20 cellular contexts compared by ENCODE assay signal in the genomic region with DNA sequence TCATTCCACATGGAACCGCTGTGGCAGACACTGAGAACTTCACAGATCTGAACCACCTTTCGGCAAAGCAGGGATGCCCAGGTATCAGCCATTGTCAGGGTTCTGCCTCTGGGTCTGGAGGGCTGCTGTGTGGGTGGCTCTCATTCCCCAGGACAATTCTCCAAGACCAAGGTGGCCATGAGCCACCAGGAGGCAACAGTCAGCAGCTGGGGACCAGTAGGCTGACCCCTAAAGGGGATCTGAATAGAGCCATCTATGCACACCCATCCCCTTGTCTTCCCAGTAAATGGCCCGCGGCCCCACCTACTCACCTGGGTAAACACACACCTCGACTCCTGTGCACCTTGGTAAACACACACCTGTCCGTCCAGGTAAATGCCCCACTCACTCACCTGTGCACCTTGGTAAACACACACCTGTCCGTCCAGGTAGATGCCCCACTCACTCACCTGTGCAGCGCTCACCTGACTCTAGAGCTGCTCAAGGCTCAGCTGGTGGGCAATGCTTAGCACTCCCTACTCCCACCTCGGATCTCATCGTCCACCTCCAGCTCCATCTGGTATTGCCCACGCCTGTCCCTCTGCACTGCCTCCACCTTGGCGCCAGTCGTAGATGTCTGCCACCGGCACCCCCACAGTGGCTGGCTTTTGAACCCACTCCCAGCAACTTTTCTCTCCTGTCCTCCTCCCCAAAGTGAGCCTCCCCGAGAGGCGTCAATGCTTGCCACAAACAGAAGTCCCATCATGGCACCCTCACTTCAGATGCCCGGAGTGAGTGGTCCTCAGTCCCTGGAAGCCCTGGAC. TPM values are rescaled to one million over a fixed set of nuclear protein-coding genes. Genes with fewer than 3 reads are reported as not detected.
DNase-seq lines count a peak whose midpoint lies in the region; ATAC-seq and TF ChIP-seq lines count a peak whose summit lies in the region.
"Had no signal": no experiment of that assay in that cellular context is flagged by ENCODE, and none has a peak within 500 bp of the region (broad histone marks: within the 10 kb centered on the region; RNA-seq: fewer than 3 reads in every experiment).

No MANE protein-coding gene starts in this region.

- H3K4me3 Mint-ChIP-seq in CD8-positive, alpha-beta memory T cell: peak overlapping the region in 4 of 7 donors; percentile 3 to 61 (median 50)
- H3K4me3 Mint-ChIP-seq in naive thymus-derived CD4-positive, alpha-beta T cell: peak overlapping the region in 7 of 10 donors; percentile 23 to 98 (median 51)
- H3K4me3 Mint-ChIP-seq: dendritic cell treated with granulocyte-macrophage colony-stimulating factor and Interleukin-4, amounts not matched to agents 40 ng/mL and 50 ng/mL, for 4 days had no signal

- in situ Hi-C loops in GM23248 (cut with MboI): no loop called here

- intact Hi-C loops in naive thymus-derived CD4-positive, alpha-beta T cell (cut with micrococcal nuclease): no loop called here
- intact Hi-C loops in colonic mucosa (cut with DNase I): no loop called here

- no peaks in the 10 kb centered on the region for H3F3A ChIP-seq in GM23248 (ENCODE audit: insufficient read depth)

- ATAC-seq in naive thymus-derived CD4-positive, alpha-beta T cell: no peak
- no peak for ATAC-seq in HG03280 (IDR thresholded peaks at IDR 0.05; ENCODE audit: unreplicated experiment)
- ATAC-seq: heart right ventricle; stimulated activated naive CD8-positive, alpha-beta T cell treated with anti-CD3 and anti-CD28 coated beads, Interleukin-15, amount 100 ng/mL, for 72 hours had no signal

- H2AFZ ChIP-seq in GM23248: no peak overlapping the region

- H3K4me1 ChIP-seq in CD8-positive, alpha-beta memory T cell (ENCODE audit: insufficient read depth, low read length): peaks cover 33% of the 10 kb centered on the region
- H3K4me1 ChIP-seq in naive thymus-derived CD4-positive, alpha-beta T cell (ENCODE audit: control insufficient read depth in 2 of 2, insufficient read depth in 2 of 2, low read length in 2 of 2): peaks cover 11 to 22% of the 10 kb centered on the region in 2 donors
- H3K4me1 ChIP-seq in colonic mucosa (peaks cover 29% of the 10 kb centered on the region), GM23248 (ENCODE audit: insufficient read depth) (peaks cover 6% of the 10 kb centered on the region; the same call in 1 of the 2 replicates)

- POLR2A ChIA-PET in CD8-positive, alpha-beta memory T cell (lab: Charles Lee): no interaction called here
- POLR2A ChIA-PET in HEK293T (lab: Yijun Ruan, JAX): interaction anchor here (0.9 kb wide), 1 partner anchor 24 kb away, joined by 8 read pairs; a partner anchor contains a TSS
- POLR2A ChIA-PET in naive thymus-derived CD4-positive, alpha-beta T cell (lab: Charles Lee): interaction anchor here (1.2 kb wide), 1 partner anchor 10 kb away, joined by 3 read pairs; a partner anchor contains a TSS

- peak; percentile 45 for TF ChIP-seq CTCF in WERI-Rb-1 (IDR thresholded peaks at IDR 0.05; ENCODE audit: low read depth, low read length)
- no peak for TF ChIP-seq CTCF in colonic mucosa (IDR thresholded peaks at IDR 0.05)

- H3K36me3 Mint-ChIP-seq in CD8-positive, alpha-beta memory T cell: peaks cover 0 to 11% (median 4%) of the 10 kb centered on the region in 3 donors
- no peaks in the 10 kb centered on the region for H3K36me3 Mint-ChIP-seq in naive thymus-derived CD4-positive, alpha-beta T cell

- no peaks in the 10 kb centered on the region for H4K20me1 ChIP-seq in GM23248 (ENCODE audit: insufficient read depth)

- H3K4me3 ChIP-seq in CD8-positive, alpha-beta memory T cell (ENCODE audit: low read length): no peak overlapping the region
- no peak overlapping the region for H3K4me3 ChIP-seq in WERI-Rb-1 (ENCODE audit: low read depth, low read length)
- H3K4me3 ChIP-seq in naive thymus-derived CD4-positive, alpha-beta T cell (ENCODE audit: low read length): no peak overlapping the region
- H3K4me3 ChIP-seq in colonic mucosa: no peak overlapping the region
- H3K4me3 ChIP-seq in GM23248: no peak overlapping the region
- H3K4me3 ChIP-seq: prostate gland had no signal

- no peak for DNase-seq in CD8-positive, alpha-beta memory T cell
- DNase-seq in HEK293T (ENCODE audit: extremely low spot score): no peak
- no peak for DNase-seq in WERI-Rb-1
- no peak for DNase-seq in naive thymus-derived CD4-positive, alpha-beta T cell
- DNase-seq in colonic mucosa: no peak
- DNase-seq in GM23248: no peak
- DNase-seq: activated CD4-positive, alpha-beta T cell treated with anti-CD3 and anti-CD28 coated beads, Interleukin-2, amount 10 ng/mL, durations not matched to agents 7 days and 5 days; anterior cingulate cortex; heart right ventricle; Karpas-422; NCI-H2029; NCI-H526 treated with DMSO at 0.1 percent for 48 hours; stimulated activated CD4-positive, alpha-beta T cell treated with anti-CD3 and anti-CD28 coated beads, Interleukin-12 subunit alpha, Interleukin-12 subunit beta, amount 100 ng/mL, for 4 hours; stimulated activated naive CD8-positive, alpha-beta T cell treated with anti-CD3 and anti-CD28 coated beads, Interleukin-15, amount 100 ng/mL, for 72 hours; T-helper 9 cell had no signal

- H3K9me3 Mint-ChIP-seq in CD8-positive, alpha-beta memory T cell: peaks cover 0 to 5% (median 0%) of the 10 kb centered on the region in 5 donors
- H3K9me3 Mint-ChIP-seq in naive thymus-derived CD4-positive, alpha-beta T cell: peaks cover 0 to 7% (median 1%) of the 10 kb centered on the region in 11 donors
- H3K9me3 Mint-ChIP-seq: activated CD4-positive, alpha-beta T cell treated with anti-CD3 and anti-CD28 coated beads, Interleukin-2, amount 10 ng/mL, durations not matched to agents 7 days and 5 days; dendritic cell treated with granulocyte-macrophage colony-stimulating factor and Interleukin-4, amounts not matched to agents 40 ng/mL and 50 ng/mL, for 4 days; stimulated activated naive CD8-positive, alpha-beta T cell treated with anti-CD3 and anti-CD28 coated beads, Interleukin-15, amount 100 ng/mL, for 72 hours had no signal

- peaks cover 26% of the 10 kb centered on the region for H3K27me3 ChIP-seq in CD8-positive, alpha-beta memory T cell (ENCODE audit: insufficient read depth, low read length, poor library complexity, severe bottlenecking)
- H3K27me3 ChIP-seq in WERI-Rb-1 (ENCODE audit: insufficient read depth, low read depth, severe bottlenecking): peaks cover 52% of the 10 kb centered on the region
- peaks cover 5 to 23% of the 10 kb centered on the region in 2 donors for H3K27me3 ChIP-seq in naive thymus-derived CD4-positive, alpha-beta T cell (ENCODE audit: control insufficient read depth in 2 of 2, insufficient read depth in 2 of 2, low read length in 2 of 2)
- H3K27me3 ChIP-seq in colonic mucosa: peaks cover 23% of the 10 kb centered on the region
- peaks cover 26% of the 10 kb centered on the region for H3K27me3 ChIP-seq in GM23248 (replicated peaks; ENCODE audit: insufficient read depth)

- WGBS in GM23248 (ENCODE audit: low coverage in 1 of 2, low lambda C conversion rate in 2 of 2, missing lambda C conversion rate in 2 of 2), 2 experiments: 77 to 80% methylated on average over 17 of the region's 17 CpGs

- peaks cover 17% of the 10 kb centered on the region for H3K79me2 ChIP-seq in GM23248 (ENCODE audit: insufficient read depth)

- H3K27ac ChIP-seq in CD8-positive, alpha-beta memory T cell (ENCODE audit: low read depth, low read length): no peak overlapping the region
- H3K27ac ChIP-seq in WERI-Rb-1 (no peak overlapping the region), colonic mucosa (no peak overlapping the region), GM23248 (no peak overlapping the region)
- H3K27ac ChIP-seq in naive thymus-derived CD4-positive, alpha-beta T cell (ENCODE audit: low read depth, low read length): no peak overlapping the region
- H3K27ac ChIP-seq: heart right ventricle, HL-60, prostate gland had no signal

- no peaks in the 10 kb centered on the region for H3K9me3 ChIP-seq in CD8-positive, alpha-beta memory T cell (ENCODE audit: low read length)
- H3K9me3 ChIP-seq in WERI-Rb-1 (ENCODE audit: severe bottlenecking) (peaks cover 9% of the 10 kb centered on the region), colonic mucosa (no peaks in the 10 kb centered on the region), GM23248 (ENCODE audit: low read depth) (no peaks in the 10 kb centered on the region)
- H3K9me3 ChIP-seq in naive thymus-derived CD4-positive, alpha-beta T cell (ENCODE audit: control insufficient read depth in 2 of 3, low read length in 3 of 3): no peaks in the 10 kb centered on the region
- H3K9me3 ChIP-seq: prostate gland had no signal

- peaks cover 19 to 42% (median 21%) of the 10 kb centered on the region in 3 donors for H3K4me1 Mint-ChIP-seq in CD8-positive, alpha-beta memory T cell
- H3K4me1 Mint-ChIP-seq in naive thymus-derived CD4-positive, alpha-beta T cell: peaks cover 24 to 35% (median 28%) of the 10 kb centered on the region in 7 donors

- H3K9ac ChIP-seq in colonic mucosa (ENCODE audit: low read depth in 2 of 2, low read length in 2 of 2): no peak overlapping the region
- H3K9ac ChIP-seq in GM23248: no peak overlapping the region

- H3K27me3 Mint-ChIP-seq in CD8-positive, alpha-beta memory T cell: peaks cover 36 to 41% of the 10 kb centered on the region in 2 donors
- H3K27me3 Mint-ChIP-seq in naive thymus-derived CD4-positive, alpha-beta T cell: peaks cover 36 to 53% (median 42%) of the 10 kb centered on the region in 5 donors

- H3K36me3 ChIP-seq in CD8-positive, alpha-beta memory T cell (ENCODE audit: insufficient read depth, low read length): no peaks in the 10 kb centered on the region
- H3K36me3 ChIP-seq in WERI-Rb-1 (no peaks in the 10 kb centered on the region; the same call in none of the 2 replicates), colonic mucosa (no peaks in the 10 kb centered on the region), GM23248 (ENCODE audit: low read depth) (no peaks in the 10 kb centered on the region)
- peaks cover 0 to 11% (median 0%) of the 10 kb centered on the region in 3 experiments for H3K36me3 ChIP-seq in naive thymus-derived CD4-positive, alpha-beta T cell (ENCODE audit: control insufficient read depth in 2 of 3, insufficient read depth in 3 of 3, low read length in 3 of 3)
- H3K36me3 ChIP-seq: heart right ventricle, prostate gland had no signal

- peak overlapping the region in 2 of 8 donors; percentile 11 to 62 for H3K27ac Mint-ChIP-seq in CD8-positive, alpha-beta memory T cell
- peak overlapping the region in 4 of 9 donors; percentile 11 to 65 (median 29) for H3K27ac Mint-ChIP-seq in naive thymus-derived CD4-positive, alpha-beta T cell
- H3K27ac Mint-ChIP-seq: activated CD4-positive, alpha-beta T cell treated with anti-CD3 and anti-CD28 coated beads, Interleukin-2, amount 10 ng/mL, durations not matched to agents 7 days and 5 days; dendritic cell treated with granulocyte-macrophage colony-stimulating factor and Interleukin-4, amounts not matched to agents 40 ng/mL and 50 ng/mL, for 4 days had no signal

- no peaks in the 10 kb centered on the region for H3K9me2 ChIP-seq in GM23248 (ENCODE audit: insufficient read depth)

- CTCF ChIA-PET in CD8-positive, alpha-beta memory T cell (lab: Charles Lee): interaction anchor here (1.1 kb wide), 1 partner anchor 24 kb away, joined by 3 read pairs; a partner anchor contains a TSS
- CTCF ChIA-PET in HEK293T (lab: Yijun Ruan, JAX): no interaction called here
- CTCF ChIA-PET in naive thymus-derived CD4-positive, alpha-beta T cell (lab: Charles Lee): no interaction called here

- no peak overlapping the region for H3K4me2 ChIP-seq in GM23248 (ENCODE audit: unreplicated experiment)

RNA-seq across cellular contexts. Expression of a gene that starts 10.2 kb away (rescaled TPM):
- total RNA-seq in CD8-positive, alpha-beta memory T cell: 10 to 100 TPM; 42.4 to 44.7 TPM
- polyA plus RNA-seq in CD8-positive, alpha-beta memory T cell: 69.9 TPM
- total RNA-seq in naive thymus-derived CD4-positive, alpha-beta T cell: 10 to 100 TPM; 19.3 to 34.0 (median 30.7) TPM
- polyA plus RNA-seq in naive thymus-derived CD4-positive, alpha-beta T cell: 10 to 100 TPM; 39.4 to 66.5 TPM
- total RNA-seq in colonic mucosa: 100 to 1,000 TPM; 191 to 218 TPM
- 89.9 and 99.5 TPM in 2 replicates for total RNA-seq in GM23248 (2014; rRNA removed; shearing (Covaris generic))
- polyA plus RNA-seq in GM23248 (2016; fragmentation: Nextera tagmentation; extraction: Ambion mirVana): 113 and 115 TPM in 2 replicates

RNA-seq across cellular contexts. Expression of a gene that starts 18.2 kb away (rescaled TPM):
- total RNA-seq in CD8-positive, alpha-beta memory T cell: not detected
- polyA plus RNA-seq in CD8-positive, alpha-beta memory T cell: not detected
- not detected for total RNA-seq in naive thymus-derived CD4-positive, alpha-beta T cell
- polyA plus RNA-seq in naive thymus-derived CD4-positive, alpha-beta T cell: not detected
- total RNA-seq in colonic mucosa: not detected
- not detected in 2 replicates for total RNA-seq in GM23248 (2014; rRNA removed; shearing (Covaris generic))
- not detected in 2 replicates for polyA plus RNA-seq in GM23248 (2016; fragmentation: Nextera tagmentation; extraction: Ambion mirVana)
- total RNA-seq: activated CD4-positive, alpha-beta T cell treated with anti-CD3 and anti-CD28 coated beads, Interleukin-2, amount 10 ng/mL, durations not matched to agents 7 days and 5 days; heart right ventricle had no signal
- polyA plus RNA-seq: heart right ventricle had no signal

RNA-seq across cellular contexts. Expression of a gene that starts 23.8 kb away (rescaled TPM):
- total RNA-seq in CD8-positive, alpha-beta memory T cell: 10 to 100 TPM; 18.7 to 19.6 TPM
- polyA plus RNA-seq in CD8-positive, alpha-beta memory T cell: 9.3 TPM
- total RNA-seq in naive thymus-derived CD4-positive, alpha-beta T cell: 10 to 100 TPM; 18.3 to 51.6 (median 20.6) TPM
- polyA plus RNA-seq in naive thymus-derived CD4-positive, alpha-beta T cell: 10 to 100 TPM in 1 of 2 donors, 1 to 10 TPM in 1; 8.4 to 13.9 TPM
- 10 to 100 TPM; 12.8 to 16.1 TPM for total RNA-seq in colonic mucosa
- total RNA-seq in GM23248 (2014; rRNA removed; shearing (Covaris generic)): 18.6 and 23.0 TPM in 2 replicates
- polyA plus RNA-seq in GM23248 (2016; fragmentation: Nextera tagmentation; extraction: Ambion mirVana): 12.3 and 12.6 TPM in 2 replicates

RNA-seq across cellular contexts. Expression of a gene that starts 37.2 kb away (rescaled TPM):
- total RNA-seq in CD8-positive, alpha-beta memory T cell: not detected
- not detected for polyA plus RNA-seq in CD8-positive, alpha-beta memory T cell
- total RNA-seq in naive thymus-derived CD4-positive, alpha-beta T cell: under 1 TPM in 1 of 5 experiments, not detected in 4; 0.42 TPM
- not detected for polyA plus RNA-seq in naive thymus-derived CD4-positive, alpha-beta T cell
- not detected for total RNA-seq in colonic mucosa
- not detected in 2 replicates for total RNA-seq in GM23248 (2014; rRNA removed; shearing (Covaris generic))
- polyA plus RNA-seq in GM23248 (2016; fragmentation: Nextera tagmentation; extraction: Ambion mirVana): not detected in 2 replicates
- total RNA-seq: activated CD4-positive, alpha-beta T cell treated with anti-CD3 and anti-CD28 coated beads, Interleukin-2, amount 10 ng/mL, durations not matched to agents 7 days and 5 days; G401 had no signal

RNA-seq across cellular contexts. Expression of a gene that starts 46.1 kb away (rescaled TPM):
- total RNA-seq in CD8-positive, alpha-beta memory T cell: 10 to 100 TPM; 26.9 to 28.4 TPM
- polyA plus RNA-seq in CD8-positive, alpha-beta memory T cell: 51.7 TPM
- 10 to 100 TPM; 38.8 to 79.1 (median 50.4) TPM for total RNA-seq in naive thymus-derived CD4-positive, alpha-beta T cell
- polyA plus RNA-seq in naive thymus-derived CD4-positive, alpha-beta T cell: 10 to 100 TPM; 46.2 to 81.9 TPM
- total RNA-seq in colonic mucosa: 10 to 100 TPM; 71.6 to 82.5 TPM
- 42.7 and 43.6 TPM in 2 replicates for total RNA-seq in GM23248 (2014; rRNA removed; shearing (Covaris generic))
- 25.6 and 27.1 TPM in 2 replicates for polyA plus RNA-seq in GM23248 (2016; fragmentation: Nextera tagmentation; extraction: Ambion mirVana)
